In the genomic region with DNA sequence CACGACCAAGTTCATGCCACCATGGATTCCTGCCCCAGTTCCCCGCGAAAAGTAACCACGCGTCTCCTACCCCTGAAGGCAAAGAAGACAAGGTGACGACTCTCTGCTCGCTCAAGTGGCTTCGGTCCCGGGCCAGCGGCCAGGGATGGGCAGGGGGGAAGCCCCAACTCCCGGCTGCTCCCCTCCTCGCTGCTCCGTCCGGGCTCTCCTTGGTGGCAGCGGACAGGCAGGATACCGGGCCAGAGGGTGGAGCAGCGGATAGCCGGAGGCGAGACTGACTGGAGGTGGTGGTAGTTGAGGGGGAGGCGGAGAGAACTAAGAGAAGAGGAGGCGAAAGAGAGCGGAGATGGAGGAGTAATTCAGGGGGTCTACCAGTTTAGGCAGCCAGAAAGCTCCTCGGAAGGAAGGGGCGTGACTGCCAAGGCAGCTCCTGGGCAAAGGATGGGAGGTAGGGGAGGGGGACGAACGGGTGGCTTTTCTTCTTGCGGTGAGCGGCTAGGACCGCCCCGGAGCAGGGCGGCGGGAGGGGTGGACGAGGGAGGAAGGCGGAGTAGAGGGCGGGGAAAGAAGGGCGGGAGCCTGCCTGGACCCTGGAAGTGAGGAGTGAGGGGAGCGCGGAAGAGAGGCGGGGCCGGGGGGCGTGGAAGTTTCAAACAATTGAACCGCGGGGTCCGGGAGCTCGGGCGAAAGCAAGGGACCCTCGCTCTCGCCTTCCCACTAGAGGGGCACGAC, we compare ENCODE assay signal across 8 cellular contexts. TPM values are rescaled to one million over a fixed set of nuclear protein-coding genes. Genes with fewer than 3 reads are reported as not detected.
A peak's percentile ranks its signal among the peaks of the same experiment; 100 is the strongest.
DNase-seq lines count a peak whose midpoint lies in the region; ATAC-seq and TF ChIP-seq lines count a peak whose summit lies in the region.

A gene with protein sequence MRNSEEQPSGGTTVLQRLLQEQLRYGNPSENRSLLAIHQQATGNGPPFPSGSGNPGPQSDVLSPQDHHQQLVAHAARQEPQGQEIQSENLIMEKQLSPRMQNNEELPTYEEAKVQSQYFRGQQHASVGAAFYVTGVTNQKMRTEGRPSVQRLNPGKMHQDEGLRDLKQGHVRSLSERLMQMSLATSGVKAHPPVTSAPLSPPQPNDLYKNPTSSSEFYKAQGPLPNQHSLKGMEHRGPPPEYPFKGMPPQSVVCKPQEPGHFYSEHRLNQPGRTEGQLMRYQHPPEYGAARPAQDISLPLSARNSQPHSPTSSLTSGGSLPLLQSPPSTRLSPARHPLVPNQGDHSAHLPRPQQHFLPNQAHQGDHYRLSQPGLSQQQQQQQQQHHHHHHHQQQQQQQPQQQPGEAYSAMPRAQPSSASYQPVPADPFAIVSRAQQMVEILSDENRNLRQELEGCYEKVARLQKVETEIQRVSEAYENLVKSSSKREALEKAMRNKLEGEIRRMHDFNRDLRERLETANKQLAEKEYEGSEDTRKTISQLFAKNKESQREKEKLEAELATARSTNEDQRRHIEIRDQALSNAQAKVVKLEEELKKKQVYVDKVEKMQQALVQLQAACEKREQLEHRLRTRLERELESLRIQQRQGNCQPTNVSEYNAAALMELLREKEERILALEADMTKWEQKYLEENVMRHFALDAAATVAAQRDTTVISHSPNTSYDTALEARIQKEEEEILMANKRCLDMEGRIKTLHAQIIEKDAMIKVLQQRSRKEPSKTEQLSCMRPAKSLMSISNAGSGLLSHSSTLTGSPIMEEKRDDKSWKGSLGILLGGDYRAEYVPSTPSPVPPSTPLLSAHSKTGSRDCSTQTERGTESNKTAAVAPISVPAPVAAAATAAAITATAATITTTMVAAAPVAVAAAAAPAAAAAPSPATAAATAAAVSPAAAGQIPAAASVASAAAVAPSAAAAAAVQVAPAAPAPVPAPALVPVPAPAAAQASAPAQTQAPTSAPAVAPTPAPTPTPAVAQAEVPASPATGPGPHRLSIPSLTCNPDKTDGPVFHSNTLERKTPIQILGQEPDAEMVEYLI (minus strand): TSS at position 450 of the 732 bp plus-strand sequence. CDS start 17,705 bp downstream, outside the sequence.

- in situ Hi-C loops in T47D (cut with HindIII; ENCODE audit: low pct_unique_long_range_greater_than_20kb, low sequenced_read_pairs), result no loop called here

- H3K4me3 ChIP-seq in skeletal muscle satellite cell (ENCODE audit: low read length), result peak within 1 kb of the TSS; percentile 67

- no peaks in the 10 kb centered on the region for H3K4me1 ChIP-seq in skeletal muscle satellite cell (ENCODE audit: control insufficient read depth, insufficient read depth, low read length)

- ATAC-seq in HG02610 (IDR thresholded peaks at IDR 0.05; ENCODE audit: unreplicated experiment) (peak; percentile 74), GM18519 (IDR thresholded peaks at IDR 0.05; ENCODE audit: low FRiP score, unreplicated experiment) (no peak)

- H3K27me3 ChIP-seq in skeletal muscle satellite cell (ENCODE audit: control insufficient read depth, insufficient read depth, low read length), result peaks cover 27% of the 10 kb centered on the region

- TF ChIP-seq CTCF in GM10266 (IDR thresholded peaks at IDR 0.05; ENCODE audit: control insufficient read depth, insufficient read depth, low read depth, missing control alignments), result no peak

- H3K9ac ChIP-seq in skeletal muscle satellite cell (ENCODE audit: low read depth, low read length), result peak within 1 kb of the TSS; percentile 30

- DNase-seq in GM10266 (ENCODE audit: extremely low spot score), result peak; percentile 41
- peak; percentile 57 to 91 (median 84) for DNase-seq in NCI-H1417 (lab: John Stamatoyannopoulos, UW)
- DNase-seq in UCSD-AML1 (lab: John Stamatoyannopoulos, UW; ENCODE audit: unreplicated experiment), result peak; percentile 69
- DNase-seq in T47D (ENCODE audit: low read depth in 1 of 2, low spot score in 1 of 2), result peak; percentile 13 to 64
- DNase-seq in iPS-NIHi11 (ENCODE audit: low spot score), result peak; percentile 74

- no peaks in the 10 kb centered on the region for H3K9me3 ChIP-seq in skeletal muscle satellite cell (replicated peaks; ENCODE audit: low read length)

- peak within 1 kb of the TSS; percentile 88 for H3K4me2 ChIP-seq in skeletal muscle satellite cell (ENCODE audit: low read length)

- no peaks in the 10 kb centered on the region for H3K36me3 ChIP-seq in skeletal muscle satellite cell (ENCODE audit: insufficient read depth, low read length)

RNA-seq across cellular contexts. Expression of the gene that starts here (rescaled TPM):
- under 0.01 and 0.25 TPM in 2 replicates for total RNA-seq in skeletal muscle satellite cell (2012; rRNA removed)
